37 cellular contexts compared by ENCODE assay signal in the genomic region with DNA sequence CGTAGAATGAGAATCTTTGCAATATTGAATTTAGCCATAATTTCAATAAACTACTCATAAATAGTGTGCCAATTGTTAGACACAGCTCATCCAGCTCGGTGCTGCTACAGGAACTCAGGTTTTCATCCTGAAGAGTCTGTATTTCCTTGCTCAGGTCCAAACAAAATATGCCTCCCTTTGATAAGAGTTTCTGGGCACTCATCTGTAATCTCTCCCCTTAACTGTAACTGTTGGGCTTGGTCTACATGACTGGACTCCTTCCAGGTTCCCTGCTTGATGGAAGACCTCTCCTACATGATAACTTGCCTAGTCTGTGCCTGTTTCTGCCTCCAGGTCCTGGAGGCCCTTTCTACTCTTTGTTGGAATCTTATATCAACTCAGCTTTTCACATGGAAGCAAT.
"Had no signal": no experiment of that assay in that cellular context is flagged by ENCODE, and none has a peak within 500 bp of the region (broad histone marks: within the 10 kb centered on the region; RNA-seq: fewer than 3 reads in every experiment).

No MANE protein-coding gene starts in this region.

- DNase-seq: activated B cell treated with CpG ODN at 0.5 μM for 24 hours; activated CD4-positive, alpha-beta memory T cell treated with anti-CD3 and anti-CD28 coated beads, Interleukin-2, amount 10 ng/mL, durations not matched to agents 7 days and 5 days; activated CD4-positive, alpha-beta T cell treated with anti-CD3 and anti-CD28 coated beads for 48 hours; activated CD4-positive, CD25-positive, alpha-beta regulatory T cell treated with anti-CD3 and anti-CD28 coated beads, Interleukin-2, amount 50 U/mL, for 72 hours; activated CD8-positive, alpha-beta memory T cell treated with anti-CD3 and anti-CD28 coated beads for 24 hours; activated CD8-positive, alpha-beta memory T cell treated with anti-CD3 and anti-CD28 coated beads, Interleukin-2, amount 10 ng/mL, durations not matched to agents 7 days and 5 days; activated CD8-positive, alpha-beta memory T cell treated with anti-CD3 and anti-CD28 coated beads, Interleukin-2, amount 50 U/mL, for 48 hours; activated effector memory CD4-positive, alpha-beta T cell treated with Interleukin-2 at 50 U/mL for 16 hours; activated naive CD4-positive, alpha-beta T cell treated with anti-CD3 and anti-CD28 coated beads, Interleukin-2, amount 10 ng/mL, durations not matched to agents 7 days and 5 days; activated T-cell treated with anti-CD3 and anti-CD28 coated beads, Interleukin-2, amount 50 U/mL, for 48 hours; amniotic stem cell; aorta; brain microvascular endothelial cell; colonic mucosa; Kasumi-1; KG1; MM.1S; NCI-H1092 treated with DMSO at 0.1 percent for 48 hours; NCI-H1417; NCI-H146; NCI-H187; NCI-H2029 treated with DMSO at 0.1 percent for 48 hours; NCI-H2107; NCI-H2171; NCI-H524; NCI-H69; NCI-H82; NK-92 treated with Interleukin-12 subunit alpha and Interleukin-12 subunit beta, amount 100 ng/mL, for 24 hours; PC-9; Right ventricle myocardium superior; SW 1271; T-helper 1 cell; T-helper 2 cell; T-helper 9 cell had no signal

- H3K27me3 Mint-ChIP-seq: activated naive CD4-positive, alpha-beta T cell treated with anti-CD3 and anti-CD28 coated beads, Interleukin-2, amount 10 ng/mL, durations not matched to agents 7 days and 5 days had no signal

- H3K4me3 Mint-ChIP-seq: activated B cell treated with CpG ODN at 0.5 μM for 24 hours; activated CD4-positive, alpha-beta memory T cell treated with anti-CD3 and anti-CD28 coated beads, Interleukin-2, amount 10 ng/mL, durations not matched to agents 7 days and 5 days; activated CD8-positive, alpha-beta memory T cell treated with anti-CD3 and anti-CD28 coated beads, Interleukin-2, amount 10 ng/mL, durations not matched to agents 7 days and 5 days; activated naive CD4-positive, alpha-beta T cell treated with anti-CD3 and anti-CD28 coated beads, Interleukin-2, amount 10 ng/mL, durations not matched to agents 7 days and 5 days; activated naive CD8-positive, alpha-beta T cell; central memory CD8-positive, alpha-beta T cell had no signal

- H3K4me1 Mint-ChIP-seq: activated B cell treated with CpG ODN at 0.5 μM for 24 hours; activated CD4-positive, alpha-beta memory T cell treated with anti-CD3 and anti-CD28 coated beads, Interleukin-2, amount 10 ng/mL, durations not matched to agents 7 days and 5 days; activated CD8-positive, alpha-beta memory T cell treated with anti-CD3 and anti-CD28 coated beads, Interleukin-2, amount 10 ng/mL, durations not matched to agents 7 days and 5 days; activated naive CD4-positive, alpha-beta T cell treated with anti-CD3 and anti-CD28 coated beads, Interleukin-2, amount 10 ng/mL, durations not matched to agents 7 days and 5 days; central memory CD8-positive, alpha-beta T cell had no signal

- ATAC-seq: activated CD8-positive, alpha-beta memory T cell treated with anti-CD3 and anti-CD28 coated beads, Interleukin-2, amount 10 ng/mL, durations not matched to agents 7 days and 5 days had no signal

- H3K36me3 Mint-ChIP-seq: activated CD8-positive, alpha-beta memory T cell treated with anti-CD3 and anti-CD28 coated beads, Interleukin-2, amount 10 ng/mL, durations not matched to agents 7 days and 5 days; activated naive CD4-positive, alpha-beta T cell treated with anti-CD3 and anti-CD28 coated beads, Interleukin-2, amount 10 ng/mL, durations not matched to agents 7 days and 5 days; activated naive CD8-positive, alpha-beta T cell had no signal

- H3K27ac Mint-ChIP-seq: activated B cell treated with CpG ODN at 0.5 μM for 24 hours; activated CD4-positive, alpha-beta memory T cell treated with anti-CD3 and anti-CD28 coated beads, Interleukin-2, amount 10 ng/mL, durations not matched to agents 7 days and 5 days; activated CD8-positive, alpha-beta memory T cell treated with anti-CD3 and anti-CD28 coated beads, Interleukin-2, amount 10 ng/mL, durations not matched to agents 7 days and 5 days; activated naive CD4-positive, alpha-beta T cell treated with anti-CD3 and anti-CD28 coated beads, Interleukin-2, amount 10 ng/mL, durations not matched to agents 7 days and 5 days; activated naive CD8-positive, alpha-beta T cell had no signal

- H3K9me3 Mint-ChIP-seq: activated B cell treated with CpG ODN at 0.5 μM for 24 hours; activated CD4-positive, alpha-beta memory T cell treated with anti-CD3 and anti-CD28 coated beads, Interleukin-2, amount 10 ng/mL, durations not matched to agents 7 days and 5 days; activated naive CD4-positive, alpha-beta T cell treated with anti-CD3 and anti-CD28 coated beads, Interleukin-2, amount 10 ng/mL, durations not matched to agents 7 days and 5 days; central memory CD8-positive, alpha-beta T cell had no signal

- H3K27ac ChIP-seq: brain microvascular endothelial cell, colonic mucosa, PC-9, RWPE1 had no signal
